Comparison of ENCODE assay signal across 18 cellular contexts in genomic region chr1:100791586-100791985, GRCh38.
"Had no signal": no experiment of that assay in that cellular context is flagged by ENCODE, and none has a peak within 500 bp of the region (broad histone marks: within the 10 kb centered on the region; RNA-seq: fewer than 3 reads in every experiment).

No MANE protein-coding gene starts in this region.

- H3K36me3 ChIP-seq: brain microvascular endothelial cell, colonic mucosa, esophagus squamous epithelium, left lung, neural progenitor cell, upper lobe of left lung had no signal

- DNase-seq: activated CD4-positive, alpha-beta T cell treated with anti-CD3 and anti-CD28 coated beads, Interleukin-2, amount 10 ng/mL, durations not matched to agents 7 days and 5 days; activated CD8-positive, alpha-beta memory T cell treated with anti-CD3 and anti-CD28 coated beads, Interleukin-2, amount 10 ng/mL, durations not matched to agents 7 days and 5 days; activated CD8-positive, alpha-beta T cell treated with anti-CD3 and anti-CD28 coated beads for 36 hours; activated gamma-delta T cell treated with Interleukin-2 at 50 U/mL for 16 hours; activated T-cell treated with anti-CD3 and anti-CD28 coated beads for 4 hours; aorta; brain microvascular endothelial cell; colonic mucosa; dorsolateral prefrontal cortex; esophagus squamous epithelium; foreskin keratinocyte; left lung; naive thymus-derived CD8-positive, alpha-beta T cell; retina; stimulated activated CD4-positive, alpha-beta T cell treated with anti-CD3 and anti-CD28 coated beads, Interleukin-4, amount 100 ng/mL, for 24 hours; stimulated activated naive CD4-positive, alpha-beta T cell treated with Interleukin-2 at 50 U/mL for 16 hours; upper lobe of left lung had no signal

- H3K4me3 ChIP-seq: colonic mucosa, dorsolateral prefrontal cortex, esophagus squamous epithelium, left lung, neural progenitor cell, upper lobe of left lung had no signal

- H3K27me3 ChIP-seq: brain microvascular endothelial cell, colonic mucosa, esophagus squamous epithelium, foreskin keratinocyte, left lung, neural progenitor cell, upper lobe of left lung had no signal
